Comparison of ENCODE assay signal across 7 cellular contexts in the genomic region with DNA sequence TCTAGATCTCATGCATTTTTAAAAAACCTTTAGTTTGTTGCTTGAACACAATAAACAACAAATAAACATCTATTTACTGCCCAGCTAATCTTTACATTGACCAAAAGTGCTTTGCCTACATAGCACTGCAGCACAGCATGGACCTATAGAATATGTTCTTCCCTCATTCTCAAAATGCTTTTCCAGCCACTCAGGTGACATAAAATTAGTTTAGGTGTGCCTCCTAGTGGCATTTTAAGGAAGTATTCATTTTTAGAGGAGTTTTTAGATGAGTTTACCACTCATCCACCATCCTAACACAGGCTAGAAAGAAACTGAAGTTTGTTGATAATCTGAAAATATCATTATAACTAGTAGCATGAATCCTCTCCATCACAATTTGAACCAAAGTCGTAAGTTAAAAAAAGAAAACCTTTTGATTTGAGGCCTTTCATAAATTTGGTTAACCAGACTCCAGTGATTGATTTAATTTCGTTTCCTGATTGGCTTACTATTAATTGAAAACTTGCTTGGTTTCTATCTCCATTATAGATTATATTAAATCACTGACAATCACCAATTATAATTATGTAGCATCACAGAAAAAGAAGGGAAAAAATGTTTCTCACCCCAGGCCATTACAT. TPM values are rescaled to one million over a fixed set of nuclear protein-coding genes. Genes with fewer than 3 reads are reported as not detected.
DNase-seq lines count a peak whose midpoint lies in the region; ATAC-seq lines count a peak whose summit lies in the region.

No MANE protein-coding gene starts in this region.

- peak overlapping the region; percentile 49 for H3K27ac Mint-ChIP-seq in T-helper 17 cell

- H3K4me1 Mint-ChIP-seq in T-helper 17 cell: peaks cover 17% of the 10 kb centered on the region

- H3K4me3 Mint-ChIP-seq in T-helper 17 cell: no peak overlapping the region

- no peaks in the 10 kb centered on the region for H3K9me3 ChIP-seq in T-helper 17 cell (ENCODE audit: control insufficient read depth, low read length, poor library complexity, severe bottlenecking)

- H3K36me3 Mint-ChIP-seq in T-helper 17 cell (ENCODE audit: low read depth): peaks cover 3% of the 10 kb centered on the region

- peak; percentile 9 for DNase-seq in GF-D8 (lab: John Stamatoyannopoulos, UW)
- peak; percentile 41 for DNase-seq in LHCN-M2 (ENCODE audit: low read depth)
- no peak for DNase-seq in T-helper 17 cell
- DNase-seq in kidney tubule cell (ENCODE audit: low spot score): peak; percentile 50
- no peak for DNase-seq in HK-2 (ENCODE audit: unreplicated experiment)
- DNase-seq in islet precursor cell: no peak

- peak; percentile 64 for ATAC-seq in T-helper 17 cell
- ATAC-seq in HG02678 (IDR thresholded peaks at IDR 0.05; ENCODE audit: unreplicated experiment): no peak

- no peaks in the 10 kb centered on the region for H3K27me3 Mint-ChIP-seq in T-helper 17 cell

RNA-seq across cellular contexts. Expression of gene PLGRKT, which starts 12.6 kb away (rescaled TPM):
- total RNA-seq in LHCN-M2 (2014; rRNA removed): 32.4 and 36.0 TPM in 2 replicates
- 25.3 TPM for polyA plus RNA-seq in LHCN-M2 (2012)
- total RNA-seq in T-helper 17 cell: 10 to 100 TPM; 17.4 to 23.5 TPM

RNA-seq across cellular contexts. Expression of gene CD274, which starts 25.2 kb away (rescaled TPM):
- 5.5 and 7.9 TPM in 2 replicates for total RNA-seq in LHCN-M2 (2014; rRNA removed)
- polyA plus RNA-seq in LHCN-M2 (2012): 2.9 TPM
- 1 to 10 TPM; 4.7 to 6.7 TPM for total RNA-seq in T-helper 17 cell

Comparison
In these comparisons a context has a peak if more than half of its experiments do, and no peak if none do; other contexts are left out.
1. DNase-seq: peak in GF-D8 (single experiment), LHCN-M2 (single experiment) and kidney tubule cell (single experiment); none in T-helper 17 cell (0 of 3), HK-2 (single experiment) and islet precursor cell (single experiment).